In genomic region chrX:13142891-13143290, GRCh38 we compare ENCODE assay signal across 1 cellular context.
TF ChIP-seq lines count a peak whose summit lies in the region.

No MANE protein-coding gene starts in this region.

TF ChIP-seq in IMR-90, 13 proteins besides CTCF, POLR2A, EP300 and RAD21:
- TF ChIP-seq, protein P1, sequence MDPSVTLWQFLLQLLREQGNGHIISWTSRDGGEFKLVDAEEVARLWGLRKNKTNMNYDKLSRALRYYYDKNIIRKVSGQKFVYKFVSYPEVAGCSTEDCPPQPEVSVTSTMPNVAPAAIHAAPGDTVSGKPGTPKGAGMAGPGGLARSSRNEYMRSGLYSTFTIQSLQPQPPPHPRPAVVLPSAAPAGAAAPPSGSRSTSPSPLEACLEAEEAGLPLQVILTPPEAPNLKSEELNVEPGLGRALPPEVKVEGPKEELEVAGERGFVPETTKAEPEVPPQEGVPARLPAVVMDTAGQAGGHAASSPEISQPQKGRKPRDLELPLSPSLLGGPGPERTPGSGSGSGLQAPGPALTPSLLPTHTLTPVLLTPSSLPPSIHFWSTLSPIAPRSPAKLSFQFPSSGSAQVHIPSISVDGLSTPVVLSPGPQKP (IDR thresholded peaks at IDR 0.05; ENCODE audit: borderline replicate concordance, low read depth, low read length) = no peak
- TF ChIP-seq NFE2L2 (IDR thresholded peaks at IDR 0.05; ENCODE audit: low read depth, low read length) (no peak), MXI1 (IDR thresholded peaks at IDR 0.05; ENCODE audit: borderline replicate concordance, low read depth, low read length) (no peak)
